In genomic region chr12:95074766-95075165, GRCh38 we compare ENCODE assay signal across 32 cellular contexts. TPM values are rescaled to one million over a fixed set of nuclear protein-coding genes. Genes with fewer than 3 reads are reported as not detected.
DNase-seq lines count a peak whose midpoint lies in the region; ATAC-seq, FAIRE-seq and TF ChIP-seq lines count a peak whose summit lies in the region.
"Had no signal": no experiment of that assay in that cellular context is flagged by ENCODE, and none has a peak within 500 bp of the region (broad histone marks: within the 10 kb centered on the region; RNA-seq: fewer than 3 reads in every experiment).

No MANE protein-coding gene starts in this region.

- H3K4me1 Mint-ChIP-seq in stimulated activated naive B cell treated with anti-CD40 and anti-IgM and Interleukin-4, amounts not matched to agents 10 μg/mL and 1 μg/mL and 100 μg/mL, for 72 hours: peaks cover 8 to 13% of the 10 kb centered on the region in 2 donors

- TF ChIP-seq CTCF in astrocyte of the cerebellum (IDR thresholded peaks at IDR 0.05; ENCODE audit: low read depth, low read length, missing control alignments) (no peak), fibroblast of the aortic adventitia (IDR thresholded peaks at IDR 0.05; ENCODE audit: insufficient read depth, low read length) (no peak), left lung (IDR thresholded peaks at IDR 0.05) (no peak), D721Med (IDR thresholded peaks at IDR 0.05; ENCODE audit: insufficient read depth, missing control alignments) (no peak)

- no peak for ATAC-seq in left lung
- ATAC-seq in stimulated activated naive B cell treated with anti-CD40 and anti-IgM and Interleukin-4, amounts not matched to agents 10 μg/mL and 1 μg/mL and 100 μg/mL, for 72 hours (replicated peaks): no peak
- ATAC-seq: activated naive CD8-positive, alpha-beta T cell treated with anti-CD3 and anti-CD28 coated beads, Interleukin-2, amount 50 U/mL, for 24 hours; effector memory CD8-positive, alpha-beta T cell; gastrocnemius medialis had no signal

- H3K4me3 Mint-ChIP-seq in stimulated activated naive B cell treated with anti-CD40 and anti-IgM and Interleukin-4, amounts not matched to agents 10 μg/mL and 1 μg/mL and 100 μg/mL, for 72 hours: no peak overlapping the region
- H3K4me3 Mint-ChIP-seq: effector memory CD8-positive, alpha-beta T cell; HFFc6 had no signal

- in situ Hi-C loops in astrocyte of the cerebellum (cut with HindIII; ENCODE audit: low sequenced_read_pairs): no loop called here

- no peaks in the 10 kb centered on the region for H3K9me3 ChIP-seq in left lung
- H3K9me3 ChIP-seq: colonic mucosa, gastrocnemius medialis, right atrium auricular region, vagina had no signal

- no peak overlapping the region for H3K27ac Mint-ChIP-seq in stimulated activated naive B cell treated with anti-CD40 and anti-IgM and Interleukin-4, amounts not matched to agents 10 μg/mL and 1 μg/mL and 100 μg/mL, for 72 hours
- H3K27ac Mint-ChIP-seq: activated naive CD8-positive, alpha-beta T cell treated with anti-CD3 and anti-CD28 coated beads, Interleukin-2, amount 50 U/mL, for 24 hours; effector memory CD8-positive, alpha-beta T cell; HFFc6; immature natural killer cell had no signal

- peak; percentile 27 for DNase-seq in Ammon's horn (ENCODE audit: low spot score)
- peak; percentile 79 for DNase-seq in astrocyte of the cerebellum (ENCODE audit: low read depth)
- DNase-seq in fibroblast of the aortic adventitia (ENCODE audit: low read depth): peak; percentile 79
- peak; percentile 10 for DNase-seq in pons (ENCODE audit: low spot score)
- no peak for DNase-seq in activated gamma-delta T cell (lab: John Stamatoyannopoulos, UW)
- no peak for DNase-seq in left lung
- DNase-seq in stimulated activated naive B cell treated with anti-CD40 and anti-IgM and Interleukin-4, amounts not matched to agents 10 μg/mL and 1 μg/mL and 100 μg/mL, for 72 hours: no peak
- DNase-seq in D721Med (ENCODE audit: insufficient read length, low spot score): no peak
- DNase-seq: activated CD4-positive, alpha-beta T cell treated with anti-CD3 and anti-CD28 coated beads for 1 hour; activated effector memory CD4-positive, alpha-beta T cell treated with anti-CD3 and anti-CD28 coated beads, Interleukin-2, amount 50 U/mL, for 16 hours; activated naive CD8-positive, alpha-beta T cell treated with anti-CD3 and anti-CD28 coated beads, Interleukin-2, amount 50 U/mL, for 24 hours; colonic mucosa; effector memory CD8-positive, alpha-beta T cell; gastrocnemius medialis; GDM1; GOT3; HFFc6; immature natural killer cell; naive B cell; NCI-H1092 treated with DMSO at 0.1 percent for 48 hours; NCI-H187 treated with DMSO at 0.1 percent for 48 hours; NCI-H524 treated with DMSO at 0.1 percent for 48 hours; NK-92 treated with Interleukin-12 subunit alpha and Interleukin-12 subunit beta, amount 100 ng/mL, for 24 hours; PC-9; Right ventricle myocardium superior; stimulated activated CD4-positive, alpha-beta T cell treated with anti-CD3 and anti-CD28 coated beads, Interleukin-12 subunit alpha, Interleukin-12 subunit beta, amount 100 ng/mL, for 4 hours; stimulated activated naive CD4-positive, alpha-beta T cell treated with Interleukin-2 at 50 U/mL for 16 hours; T-helper 2 cell had no signal

- no peak overlapping the region for H3K4me3 ChIP-seq in astrocyte of the cerebellum (ENCODE audit: low read depth, low read length)
- peak overlapping the region; percentile 22 for H3K4me3 ChIP-seq in fibroblast of the aortic adventitia (ENCODE audit: low read depth, low read length)
- H3K4me3 ChIP-seq in left lung: no peak overlapping the region
- H3K4me3 ChIP-seq: colonic mucosa, gastrocnemius medialis, PC-9, right atrium auricular region, vagina had no signal

- H3K27me3 Mint-ChIP-seq in stimulated activated naive B cell treated with anti-CD40 and anti-IgM and Interleukin-4, amounts not matched to agents 10 μg/mL and 1 μg/mL and 100 μg/mL, for 72 hours: no peaks in the 10 kb centered on the region
- H3K27me3 Mint-ChIP-seq: activated naive CD8-positive, alpha-beta T cell treated with anti-CD3 and anti-CD28 coated beads, Interleukin-2, amount 50 U/mL, for 24 hours; effector memory CD8-positive, alpha-beta T cell; naive B cell had no signal

- peaks cover 4 to 7% of the 10 kb centered on the region in 2 donors for H3K36me3 Mint-ChIP-seq in stimulated activated naive B cell treated with anti-CD40 and anti-IgM and Interleukin-4, amounts not matched to agents 10 μg/mL and 1 μg/mL and 100 μg/mL, for 72 hours
- H3K36me3 Mint-ChIP-seq: immature natural killer cell, naive B cell had no signal

- FAIRE-seq in D721Med (lab: Jason Lieb, UNC): no peak
- FAIRE-seq: bronchial epithelial cell had no signal

- H3K36me3 ChIP-seq in left lung: no peaks in the 10 kb centered on the region
- H3K36me3 ChIP-seq: colonic mucosa, gastrocnemius medialis, right atrium auricular region, vagina had no signal

- no peaks in the 10 kb centered on the region for H3K9me3 Mint-ChIP-seq in stimulated activated naive B cell treated with anti-CD40 and anti-IgM and Interleukin-4, amounts not matched to agents 10 μg/mL and 1 μg/mL and 100 μg/mL, for 72 hours
- H3K9me3 Mint-ChIP-seq: activated naive CD8-positive, alpha-beta T cell treated with anti-CD3 and anti-CD28 coated beads, Interleukin-2, amount 50 U/mL, for 24 hours; effector memory CD8-positive, alpha-beta T cell; HFFc6; immature natural killer cell; naive B cell had no signal

- no peak overlapping the region for H3K27ac ChIP-seq in left lung
- H3K27ac ChIP-seq: colonic mucosa, gastrocnemius medialis, parathyroid adenoma, right atrium auricular region, vagina had no signal

- H3K27me3 ChIP-seq in left lung: no peaks in the 10 kb centered on the region
- H3K27me3 ChIP-seq: colonic mucosa, gastrocnemius medialis, right atrium auricular region, vagina had no signal

- peaks cover 7 to 17% of the 10 kb centered on the region in 2 donors for H3K4me1 ChIP-seq in left lung
- H3K4me1 ChIP-seq: colonic mucosa, parathyroid adenoma had no signal

- intact Hi-C loops in left lung (cut with DNase I): no loop called here

RNA-seq across cellular contexts. Expression of gene NR2C1, which starts 1.3 kb away (rescaled TPM):
- total RNA-seq in fibroblast of the aortic adventitia (ENCODE audit: low replicate concordance): 15.5 and 25.4 TPM in 2 replicates
- 10 to 100 TPM; 28.8 to 32.3 TPM for total RNA-seq in left lung

Comparison
In these comparisons a context has a peak if more than half of its experiments do, and no peak if none do; other contexts are left out.
1. DNase-seq: peak in Ammon's horn (single experiment), astrocyte of the cerebellum (single experiment), fibroblast of the aortic adventitia (single experiment) and pons (single experiment); none in activated gamma-delta T cell (single experiment), left lung (0 of 2), stimulated activated naive B cell treated with anti-CD40 and anti-IgM and Interleukin-4, amounts not matched to agents 10 μg/mL and 1 μg/mL and 100 μg/mL, for 72 hours (single experiment) and D721Med (single experiment).